Comparison of ENCODE assay signal across 11 cellular contexts in genomic region chr15:35696767-35697231, GRCh38.
DNase-seq lines count a peak whose midpoint lies in the region; ATAC-seq and TF ChIP-seq lines count a peak whose summit lies in the region.
"Had no signal": no experiment of that assay in that cellular context is flagged by ENCODE, and none has a peak within 500 bp of the region (broad histone marks: within the 10 kb centered on the region; RNA-seq: fewer than 3 reads in every experiment).

No MANE protein-coding gene starts in this region.

- H3K9ac ChIP-seq in PC-3 (ENCODE audit: low read length) = no peak overlapping the region

- POLR2A ChIA-PET in PC-3 (lab: Charles Lee; ENCODE audit: unreplicated experiment) = no interaction called here

- intact Hi-C loops in PC-3 (cut with micrococcal nuclease) = loop anchor here (1.0 to 5.0 kb wide), 3 partner anchors 54 to 216 kb away; no protein-coding TSS in a partner anchor
- intact Hi-C loops in mucosa of descending colon (cut with DNase I, micrococcal nuclease) = no loop called here

- DNase-seq in ELF-1 (ENCODE audit: low read depth, low spot score) (peak; percentile 49), PC-3 (peak; percentile 85), mucosa of descending colon (no peak), germinal center (ENCODE audit: low spot score) (no peak)
- DNase-seq: activated naive CD4-positive, alpha-beta T cell treated with anti-CD3 and anti-CD28 coated beads, Interleukin-2, amount 50 U/mL, for 16 hours; NCI-H2029 treated with DMSO at 0.1 percent for 48 hours; retina had no signal

- H3K36me3 ChIP-seq in PC-3 (ENCODE audit: low read depth, low read length) = no peaks in the 10 kb centered on the region
- H3K36me3 ChIP-seq in mucosa of descending colon (ENCODE audit: low read depth) = no peaks in the 10 kb centered on the region

- ATAC-seq in PC-3 (peak; percentile 93), esophagus mucosa (peak; percentile 90), mucosa of descending colon (peak; percentile 52), GM19397 (IDR thresholded peaks at IDR 0.05; ENCODE audit: unreplicated experiment) (no peak), GM21619 (IDR thresholded peaks at IDR 0.05; ENCODE audit: unreplicated experiment) (no peak), GM21737 (IDR thresholded peaks at IDR 0.05; ENCODE audit: unreplicated experiment) (no peak)

- no peaks in the 10 kb centered on the region for H3F3A ChIP-seq in PC-3 (ENCODE audit: low read length, unreplicated experiment)

- no TSS peak for BruUV-seq in PC-3 (replicated peaks; lab: Mats Ljungman, UMichigan)

- H4K20me1 ChIP-seq in PC-3 (ENCODE audit: low read length) = no peaks in the 10 kb centered on the region

- no peak for TF ChIP-seq CTCF in PC-3 (conservative IDR thresholded peaks at IDR 0.05; ENCODE audit: low read depth, low read length)
- TF ChIP-seq CTCF in mucosa of descending colon (IDR thresholded peaks at IDR 0.05) = no peak

- no peak overlapping the region for H2AFZ ChIP-seq in PC-3 (ENCODE audit: low read length)

- no peaks in the 10 kb centered on the region for H3K9me2 ChIP-seq in PC-3 (replicated peaks; ENCODE audit: low read length)

- H3K79me2 ChIP-seq in PC-3 (ENCODE audit: low read length) = no peaks in the 10 kb centered on the region

- H3K4me2 ChIP-seq in PC-3 (ENCODE audit: low read length) = peak overlapping the region; percentile 14

- no peak overlapping the region for H3K27ac ChIP-seq in PC-3 (ENCODE audit: low read length)

- H3K27me3 ChIP-seq in PC-3 (ENCODE audit: low read length) = no peaks in the 10 kb centered on the region

- H3K4me1 ChIP-seq in PC-3 (ENCODE audit: insufficient read depth, low read length) (peaks cover 28% of the 10 kb centered on the region), mucosa of descending colon (ENCODE audit: low read depth) (peaks cover 20% of the 10 kb centered on the region)

- no peak overlapping the region for H3K4me3 ChIP-seq in PC-3 (ENCODE audit: low read length)
- H3K4me3 ChIP-seq in mucosa of descending colon = no peak overlapping the region

- H3K9me3 ChIP-seq in PC-3 (ENCODE audit: low read length) = no peaks in the 10 kb centered on the region
- H3K9me3 ChIP-seq in mucosa of descending colon = no peaks in the 10 kb centered on the region

- CTCF ChIA-PET in PC-3 (lab: Charles Lee) = no interaction called here

Comparison
In these comparisons a context has a peak if more than half of its experiments do, and no peak if none do; other contexts are left out.
1. DNase-seq: peak in ELF-1 (single experiment) and PC-3 (single experiment); none in mucosa of descending colon (0 of 3) and germinal center (single experiment).
2. ATAC-seq: peak in PC-3 (single experiment), esophagus mucosa (single experiment) and mucosa of descending colon (single experiment); none in GM19397 (single experiment), GM21619 (single experiment) and GM21737 (single experiment).